ENCODE assay signal across 11 cellular contexts in genomic region chr1:202965441-202965821, GRCh38. TPM values are rescaled to one million over a fixed set of nuclear protein-coding genes. Genes with fewer than 3 reads are reported as not detected.
DNase-seq lines count a peak whose midpoint lies in the region; ATAC-seq and TF ChIP-seq lines count a peak whose summit lies in the region.
"Had no signal": no experiment of that assay in that cellular context is flagged by ENCODE, and none has a peak within 500 bp of the region (broad histone marks: within the 10 kb centered on the region; RNA-seq: fewer than 3 reads in every experiment).

No MANE protein-coding gene starts in this region.

- H3K4me1 Mint-ChIP-seq in T-helper 2 cell treated with Interferon-gamma antibody and Interleukin-4, amounts not matched to agents 5 μg/mL and 100 μg/mL, for 36 hours (ENCODE audit: low read depth) = peaks cover 22% of the 10 kb centered on the region

- no peaks in the 10 kb centered on the region for H3K27me3 ChIP-seq in Panc1 (ENCODE audit: control insufficient read depth, insufficient read depth, low read length)
- no peaks in the 10 kb centered on the region for H3K27me3 ChIP-seq in effector memory CD4-positive, alpha-beta T cell (replicated peaks; ENCODE audit: control insufficient read depth, insufficient read depth, low read length, poor library complexity, severe bottlenecking)
- H3K27me3 ChIP-seq: SJSA1 had no signal

- H3K27ac ChIP-seq in Panc1 (ENCODE audit: low read length) = no peak overlapping the region
- no peak overlapping the region for H3K27ac ChIP-seq in effector memory CD4-positive, alpha-beta T cell (ENCODE audit: insufficient read depth, low read length, poor library complexity, severe bottlenecking)
- H3K27ac ChIP-seq: SJSA1 had no signal

- DNase-seq in T-helper 2 cell treated with Interferon-gamma antibody and Interleukin-4, amounts not matched to agents 5 μg/mL and 100 μg/mL, for 36 hours (ENCODE audit: low spot score) = no peak
- no peak for DNase-seq in T-helper 2 cell
- DNase-seq in Panc1 (ENCODE audit: low read depth, low spot score) = no peak
- DNase-seq in epithelial cell of esophagus (ENCODE audit: low read depth) = peak; percentile 92
- no peak for DNase-seq in skeletal muscle cell (ENCODE audit: low read depth)
- no peak for DNase-seq in effector memory CD4-positive, alpha-beta T cell
- DNase-seq in posterior cingulate gyrus = no peak
- DNase-seq: activated CD4-positive, alpha-beta T cell treated with anti-CD3 and anti-CD28 coated beads, Interleukin-2, amount 50 U/mL, for 4 hours; stimulated activated naive CD4-positive, alpha-beta T cell treated with Interleukin-2 at 50 U/mL for 16 hours had no signal

- H3K36me3 Mint-ChIP-seq in T-helper 2 cell treated with Interferon-gamma antibody and Interleukin-4, amounts not matched to agents 5 μg/mL and 100 μg/mL, for 36 hours (ENCODE audit: low read depth) = peaks cover 5% of the 10 kb centered on the region

- H3K4me3 ChIP-seq in Panc1 (ENCODE audit: low read depth in 2 of 2, low read length in 2 of 2) = no peak overlapping the region
- H3K4me3 ChIP-seq in epithelial cell of esophagus (ENCODE audit: low read length) = no peak overlapping the region
- peak overlapping the region; percentile 97 for H3K4me3 ChIP-seq in skeletal muscle cell (ENCODE audit: low read depth, low read length)
- H3K4me3 ChIP-seq in effector memory CD4-positive, alpha-beta T cell (ENCODE audit: insufficient read depth, low read depth, low read length, poor library complexity, severe bottlenecking) = no peak overlapping the region
- H3K4me3 ChIP-seq: SJSA1 had no signal

- CTCF ChIA-PET in Panc1 (lab: Charles Lee) = no interaction called here

- POLR2A ChIA-PET in Panc1 (lab: Charles Lee) = no interaction called here

- H3K9me3 ChIP-seq in Panc1 (ENCODE audit: control insufficient read depth, insufficient read depth, low read depth, low read length) = no peaks in the 10 kb centered on the region
- no peaks in the 10 kb centered on the region for H3K9me3 ChIP-seq in effector memory CD4-positive, alpha-beta T cell (ENCODE audit: control insufficient read depth, low read length)
- H3K9me3 ChIP-seq: SJSA1 had no signal

- no peak for TF ChIP-seq CTCF in Panc1 (IDR thresholded peaks at IDR 0.05)
- TF ChIP-seq CTCF in epithelial cell of esophagus (IDR thresholded peaks at IDR 0.05; ENCODE audit: insufficient read depth, low read depth, low read length, missing control alignments) = no peak

- intact Hi-C loops in Panc1 (cut with micrococcal nuclease; ENCODE audit: unreplicated experiment) (no loop called here), posterior cingulate gyrus (cut with DNase I) (loop anchor here (5.0 kb wide), 1 partner anchor 38 kb away; the partner anchor contains the start of gene KLHL12)

- no peak overlapping the region for H3K27ac Mint-ChIP-seq in T-helper 2 cell treated with Interferon-gamma antibody and Interleukin-4, amounts not matched to agents 5 μg/mL and 100 μg/mL, for 36 hours

- ATAC-seq in Panc1 (no peak), HG02973 (IDR thresholded peaks at IDR 0.05; ENCODE audit: unreplicated experiment) (no peak)

- in situ Hi-C loops in Panc1 (cut with HindIII; ENCODE audit: low pct_unique_long_range_greater_than_20kb, low sequenced_read_pairs) = no loop called here

- no peaks in the 10 kb centered on the region for H3K27me3 Mint-ChIP-seq in T-helper 2 cell treated with Interferon-gamma antibody and Interleukin-4, amounts not matched to agents 5 μg/mL and 100 μg/mL, for 36 hours (ENCODE audit: low read depth)

- H3K4me1 ChIP-seq in Panc1 (ENCODE audit: control insufficient read depth, insufficient read depth, low read length) = 0 out of 2 replicates have a peak, but pooled peaks cover 9% of the 10 kb centered on the region
- H3K4me1 ChIP-seq in effector memory CD4-positive, alpha-beta T cell (ENCODE audit: control insufficient read depth, insufficient read depth, low read length, poor library complexity, severe bottlenecking) = peaks cover 11% of the 10 kb centered on the region

- no peaks in the 10 kb centered on the region for H3K9me3 Mint-ChIP-seq in T-helper 2 cell treated with Interferon-gamma antibody and Interleukin-4, amounts not matched to agents 5 μg/mL and 100 μg/mL, for 36 hours

- peak overlapping the region; percentile 75 for H3K4me3 Mint-ChIP-seq in T-helper 2 cell treated with Interferon-gamma antibody and Interleukin-4, amounts not matched to agents 5 μg/mL and 100 μg/mL, for 36 hours

- TSS peak; percentile 74 for BruUV-seq in Panc1 (replicated peaks; lab: Mats Ljungman, UMichigan)

- no peaks in the 10 kb centered on the region; the same call in 1 of the 2 replicates for H3K36me3 ChIP-seq in Panc1 (ENCODE audit: control insufficient read depth, insufficient read depth, low read length)
- peaks cover 14% of the 10 kb centered on the region for H3K36me3 ChIP-seq in effector memory CD4-positive, alpha-beta T cell (ENCODE audit: control insufficient read depth, insufficient read depth, low read length)

RNA-seq across cellular contexts. Expression of gene CYB5R1, which starts 1.6 kb away (rescaled TPM):
- 27.5 TPM for total RNA-seq in Panc1 (2021; ENCODE audit: unreplicated experiment)
- 25.4 TPM for polyA plus RNA-seq in Panc1 (2012; ENCODE audit: insufficient read length)

RNA-seq across cellular contexts. Expression of gene ADIPOR1, which starts 7.3 kb away (rescaled TPM):
- 78.2 TPM for total RNA-seq in Panc1 (2021; ENCODE audit: unreplicated experiment)
- polyA plus RNA-seq in Panc1 (2012; ENCODE audit: insufficient read length) = 87.8 TPM

RNA-seq across cellular contexts. Expression of gene KLHL12, which starts 38.4 kb away (rescaled TPM):
- 37.8 TPM for total RNA-seq in Panc1 (2021; ENCODE audit: unreplicated experiment)
- polyA plus RNA-seq in Panc1 (2012; ENCODE audit: insufficient read length) = 22.1 TPM

RNA-seq across cellular contexts. Expression of gene TMEM183A, which starts 41.7 kb away (rescaled TPM):
- total RNA-seq in Panc1 (2021; ENCODE audit: unreplicated experiment) = 59.1 TPM
- polyA plus RNA-seq in Panc1 (2012; ENCODE audit: insufficient read length) = 29.6 TPM
